Comparison of ENCODE assay signal across 8 cellular contexts in the genomic region with DNA sequence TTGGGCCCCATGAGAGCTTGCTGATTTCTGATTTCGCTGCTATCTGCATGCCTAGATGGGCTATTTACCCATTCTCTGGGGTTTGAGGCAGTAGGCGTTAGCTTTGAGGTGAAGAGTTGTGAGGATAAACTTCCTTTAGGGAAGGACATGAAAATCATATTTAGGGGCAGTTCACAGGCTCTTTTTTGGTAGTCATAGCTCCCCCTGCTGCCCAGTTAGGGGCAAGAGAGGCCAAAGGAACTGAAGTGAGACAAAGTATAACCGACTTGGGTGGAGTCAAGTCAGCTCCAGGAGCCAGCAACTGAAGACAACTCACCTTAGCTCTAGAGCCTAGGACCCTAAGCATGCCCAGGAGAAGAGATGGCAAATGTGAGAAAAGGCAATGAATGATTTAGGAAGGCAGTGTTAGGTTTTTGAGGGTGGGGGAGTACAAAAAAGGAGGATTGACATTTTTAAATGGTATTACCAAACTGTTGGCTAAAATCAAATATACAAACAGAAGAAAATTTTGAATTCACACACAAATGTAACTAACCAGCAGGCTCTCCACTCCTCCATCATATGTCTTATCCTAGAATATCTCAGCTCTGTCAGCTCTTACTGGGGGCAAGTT.
DNase-seq lines count a peak whose midpoint lies in the region; ATAC-seq and TF ChIP-seq lines count a peak whose summit lies in the region.

No MANE protein-coding gene starts in this region.

- intact Hi-C loops in activated B cell treated with CpG ODN at 0.5 μM for 24 hours (cut with micrococcal nuclease) (loop anchor here (1.0 to 10.0 kb wide), 8 partner anchors 142 to 823 kb away; no protein-coding TSS in a partner anchor), left lung (cut with DNase I) (loop anchor here in 1 of 2 donors (10.0 kb wide), 1 partner anchor 629 kb away; a partner anchor contains a TSS)

- H3K27me3 ChIP-seq in left lung: no peaks in the 10 kb centered on the region

- TF ChIP-seq POLR2A in GM18505 (IDR thresholded peaks at IDR 0.05; ENCODE audit: borderline replicate concordance, extremely low read depth, insufficient read depth, insufficient read length): no peak

- no peaks in the 10 kb centered on the region for H3K9me3 Mint-ChIP-seq in activated B cell treated with CpG ODN at 0.5 μM for 24 hours

- POLR2A ChIA-PET in activated B cell treated with CpG ODN at 0.5 μM for 24 hours (lab: Charles Lee): interaction anchor here (1.0 to 1.2 kb wide), 3 partner anchors 618 to 628 kb away, joined by 3 to 15 read pairs (median 5); a partner anchor contains a TSS

- TF ChIP-seq CTCF in 22Rv1 (IDR thresholded peaks at IDR 0.05) (peak; percentile 81), activated B cell treated with CpG ODN at 0.5 μM for 24 hours (IDR thresholded peaks at IDR 0.05) (no peak), left lung (IDR thresholded peaks at IDR 0.05) (peak; percentile 63 to 82)

- no peak overlapping the region for H3K27ac Mint-ChIP-seq in activated B cell treated with CpG ODN at 0.5 μM for 24 hours

- no peak overlapping the region for H3K4me3 Mint-ChIP-seq in activated B cell treated with CpG ODN at 0.5 μM for 24 hours

- no peak overlapping the region for H3K4me3 ChIP-seq in left lung

- no peaks in the 10 kb centered on the region for H3K36me3 ChIP-seq in left lung

- H3K9me3 ChIP-seq in left lung: no peaks in the 10 kb centered on the region

- CTCF ChIA-PET in activated B cell treated with CpG ODN at 0.5 μM for 24 hours (lab: Charles Lee): interaction anchor here (0.7 to 4.5 kb wide), 35 partner anchors 9 to 823 kb away, joined by 3 to 82 read pairs (median 4); no protein-coding TSS in a partner anchor

- DNase-seq in NCI-H2227 (lab: John Stamatoyannopoulos, UW; ENCODE audit: unreplicated experiment): peak; percentile 56
- peak; percentile 21 for DNase-seq in activated B cell treated with CpG ODN at 0.5 μM for 24 hours
- peak; percentile 8 for DNase-seq in cerebellum (ENCODE audit: low spot score)
- peak in 1 of 2 donors; percentile 43 for DNase-seq in left lung
- DNase-seq in stimulated activated CD4-positive, alpha-beta T cell treated with anti-CD3 and anti-CD28 coated beads, TNF-alpha, amount 100 ng/mL, for 24 hours (ENCODE audit: low read depth in 3 of 3): peak; percentile 5 to 23 (median 12)

- H3K27ac ChIP-seq in 22Rv1 (no peak overlapping the region), left lung (no peak overlapping the region)

- H3K36me3 Mint-ChIP-seq in activated B cell treated with CpG ODN at 0.5 μM for 24 hours (ENCODE audit: low read depth): no peaks in the 10 kb centered on the region

- ATAC-seq in GM18505 (IDR thresholded peaks at IDR 0.05; ENCODE audit: unreplicated experiment) (peak; percentile 93), HG03103 (IDR thresholded peaks at IDR 0.05; ENCODE audit: low read depth, unreplicated experiment) (peak; percentile 72), activated B cell treated with CpG ODN at 0.5 μM for 24 hours (ENCODE audit: low read depth) (peak; percentile 79), left lung (peak; percentile 95)

- H3K4me1 Mint-ChIP-seq in activated B cell treated with CpG ODN at 0.5 μM for 24 hours: peaks cover 14% of the 10 kb centered on the region

- H3K4me1 ChIP-seq in left lung: peaks cover 0 to 5% of the 10 kb centered on the region in 2 donors

- H3K27me3 Mint-ChIP-seq in activated B cell treated with CpG ODN at 0.5 μM for 24 hours: no peaks in the 10 kb centered on the region
